1 cellular context compared by ENCODE assay signal in the genomic region with DNA sequence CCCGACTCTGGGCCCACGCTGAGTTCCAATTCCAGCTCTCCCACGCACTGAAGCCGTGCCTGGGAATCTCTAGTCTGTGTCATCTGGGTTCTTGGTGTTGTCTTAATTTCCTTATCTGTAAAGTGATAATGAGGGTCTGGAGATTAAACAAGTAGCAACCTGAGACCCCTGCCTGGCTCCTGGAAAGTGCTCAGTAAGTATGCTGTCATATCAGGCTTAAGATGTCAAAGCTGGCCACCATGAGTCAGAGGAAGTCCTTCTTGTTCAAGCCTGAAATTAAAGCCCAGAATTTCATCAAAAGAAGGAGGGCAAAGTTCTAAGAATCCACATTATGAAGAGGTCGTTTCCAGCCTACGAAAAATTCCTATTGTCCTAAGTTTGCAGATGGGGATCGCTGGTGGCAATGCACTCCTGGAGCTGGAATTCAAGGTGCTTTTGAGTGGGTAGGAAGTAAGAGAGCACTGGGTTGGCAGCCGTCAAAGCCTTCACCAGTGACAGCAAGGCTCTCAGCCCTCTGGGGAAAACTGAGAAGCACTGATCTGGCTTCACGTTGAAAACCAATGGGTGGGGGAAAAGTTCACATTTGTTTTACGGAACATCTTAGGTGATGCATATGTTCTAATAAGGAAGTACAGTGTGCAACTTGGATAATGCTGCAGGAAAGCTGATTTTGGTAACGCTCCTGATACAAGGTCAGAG.
A peak's percentile ranks its signal among the peaks of the same experiment; 100 is the strongest.
TF ChIP-seq lines count a peak whose summit lies in the region.

No MANE protein-coding gene starts in this region.

TF ChIP-seq in K562, 482 proteins besides CTCF, POLR2A, EP300 and RAD21 (continued from another document):
- TF ChIP-seq MEF2A (IDR thresholded peaks at IDR 0.05; ENCODE audit: control insufficient read depth, low read depth, low read length) (no peak), TAF15 (IDR thresholded peaks at IDR 0.05; ENCODE audit: low read depth, low read length) (no peak), ZNF780A (CRISPR knock-in tag; IDR thresholded peaks at IDR 0.05) (no peak)
- TF ChIP-seq, protein P1, sequence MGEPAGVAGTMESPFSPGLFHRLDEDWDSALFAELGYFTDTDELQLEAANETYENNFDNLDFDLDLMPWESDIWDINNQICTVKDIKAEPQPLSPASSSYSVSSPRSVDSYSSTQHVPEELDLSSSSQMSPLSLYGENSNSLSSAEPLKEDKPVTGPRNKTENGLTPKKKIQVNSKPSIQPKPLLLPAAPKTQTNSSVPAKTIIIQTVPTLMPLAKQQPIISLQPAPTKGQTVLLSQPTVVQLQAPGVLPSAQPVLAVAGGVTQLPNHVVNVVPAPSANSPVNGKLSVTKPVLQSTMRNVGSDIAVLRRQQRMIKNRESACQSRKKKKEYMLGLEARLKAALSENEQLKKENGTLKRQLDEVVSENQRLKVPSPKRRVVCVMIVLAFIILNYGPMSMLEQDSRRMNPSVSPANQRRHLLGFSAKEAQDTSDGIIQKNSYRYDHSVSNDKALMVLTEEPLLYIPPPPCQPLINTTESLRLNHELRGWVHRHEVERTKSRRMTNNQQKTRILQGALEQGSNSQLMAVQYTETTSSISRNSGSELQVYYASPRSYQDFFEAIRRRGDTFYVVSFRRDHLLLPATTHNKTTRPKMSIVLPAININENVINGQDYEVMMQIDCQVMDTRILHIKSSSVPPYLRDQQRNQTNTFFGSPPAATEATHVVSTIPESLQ (CRISPR knock-in tag; IDR thresholded peaks at IDR 0.05), result 0 out of 2 replicates have a peak, but pooled peaks have one; percentile 50
- TF ChIP-seq, protein P2, sequence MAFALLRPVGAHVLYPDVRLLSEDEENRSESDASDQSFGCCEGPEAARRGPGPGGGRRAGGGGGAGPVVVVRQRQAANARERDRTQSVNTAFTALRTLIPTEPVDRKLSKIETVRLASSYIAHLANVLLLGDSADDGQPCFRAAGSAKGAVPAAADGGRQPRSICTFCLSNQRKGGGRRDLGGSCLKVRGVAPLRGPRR (CRISPR knock-in tag; IDR thresholded peaks at IDR 0.05), result no peak
- TF ChIP-seq, protein P3, sequence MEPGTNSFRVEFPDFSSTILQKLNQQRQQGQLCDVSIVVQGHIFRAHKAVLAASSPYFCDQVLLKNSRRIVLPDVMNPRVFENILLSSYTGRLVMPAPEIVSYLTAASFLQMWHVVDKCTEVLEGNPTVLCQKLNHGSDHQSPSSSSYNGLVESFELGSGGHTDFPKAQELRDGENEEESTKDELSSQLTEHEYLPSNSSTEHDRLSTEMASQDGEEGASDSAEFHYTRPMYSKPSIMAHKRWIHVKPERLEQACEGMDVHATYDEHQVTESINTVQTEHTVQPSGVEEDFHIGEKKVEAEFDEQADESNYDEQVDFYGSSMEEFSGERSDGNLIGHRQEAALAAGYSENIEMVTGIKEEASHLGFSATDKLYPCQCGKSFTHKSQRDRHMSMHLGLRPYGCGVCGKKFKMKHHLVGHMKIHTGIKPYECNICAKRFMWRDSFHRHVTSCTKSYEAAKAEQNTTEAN (CRISPR knock-in tag; IDR thresholded peaks at IDR 0.05), result no peak
